Comparison of ENCODE assay signal across 28 cellular contexts in the genomic region with DNA sequence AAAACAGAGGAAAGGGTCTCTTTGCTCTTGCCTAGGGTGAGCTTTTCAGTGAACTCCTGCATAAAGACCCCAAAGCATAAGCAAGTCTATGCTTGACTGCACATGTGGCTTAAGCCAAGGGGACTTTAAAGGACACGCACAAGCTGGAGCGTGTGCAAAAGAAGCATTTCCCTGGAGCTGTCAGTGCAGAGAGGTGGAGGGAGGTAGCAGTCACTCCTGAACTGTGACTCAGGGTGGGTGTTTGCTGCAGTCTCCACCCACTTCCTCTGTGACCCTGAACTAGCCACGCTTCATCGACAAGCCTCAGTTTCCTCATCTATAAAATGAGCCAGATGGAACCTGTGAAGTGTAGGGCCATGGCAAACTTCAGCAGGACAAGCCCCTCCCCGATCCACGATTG.
"Had no signal": no experiment of that assay in that cellular context is flagged by ENCODE, and none has a peak within 500 bp of the region (broad histone marks: within the 10 kb centered on the region; RNA-seq: fewer than 3 reads in every experiment).

No MANE protein-coding gene starts in this region.

- H3K36me3 ChIP-seq: brain microvascular endothelial cell, Peyer's patch had no signal

- H3K4me3 ChIP-seq: Peyer's patch had no signal

- ATAC-seq: activated CD8-positive, alpha-beta memory T cell treated with anti-CD3 and anti-CD28 coated beads, Interleukin-2, amount 10 ng/mL, durations not matched to agents 7 days and 5 days; PC-3 had no signal

- H3K9me3 ChIP-seq: Peyer's patch had no signal

- H3K27me3 ChIP-seq: brain microvascular endothelial cell, Peyer's patch had no signal

- DNase-seq: activated CD4-positive, alpha-beta memory T cell treated with anti-CD3 and anti-CD28 coated beads, Interleukin-2, amount 10 ng/mL, durations not matched to agents 7 days and 5 days; activated CD4-positive, alpha-beta T cell treated with anti-CD3 and anti-CD28 coated beads for 1 hour; activated CD4-positive, alpha-beta T cell treated with anti-CD3 and anti-CD28 coated beads for 48 hours; activated CD4-positive, CD25-positive, alpha-beta regulatory T cell; activated CD8-positive, alpha-beta memory T cell treated with anti-CD3 and anti-CD28 coated beads for 24 hours; activated CD8-positive, alpha-beta memory T cell treated with anti-CD3 and anti-CD28 coated beads, Interleukin-2, amount 10 ng/mL, durations not matched to agents 7 days and 5 days; activated CD8-positive, alpha-beta memory T cell treated with anti-CD3 and anti-CD28 coated beads, Interleukin-2, amount 50 U/mL, for 48 hours; activated gamma-delta T cell; activated naive CD4-positive, alpha-beta T cell treated with Interleukin-2 at 50 U/mL for 16 hours; activated T-cell treated with anti-CD3 and anti-CD28 coated beads, Interleukin-2, amount 50 U/mL, for 48 hours; anterior cingulate cortex; brain microvascular endothelial cell; Karpas-422; KBM-7; NCI-H1105; NCI-H1417 treated with DMSO at 0.1 percent for 48 hours; NCI-H187 treated with DMSO at 0.1 percent for 48 hours; NCI-H2081; NCI-H226; NCI-H524 treated with DMSO at 0.1 percent for 48 hours; PC-3; Peyer's patch; RPMI8226; SW 1271; T-helper 1 cell; T-helper 2 cell; T-helper 9 cell had no signal

- H3K27ac ChIP-seq: brain microvascular endothelial cell, Peyer's patch, VCaP had no signal

- H3K4me1 ChIP-seq: Peyer's patch had no signal
